10 cellular contexts compared by ENCODE assay signal in genomic region chr11:48085688-48086087, GRCh38.
A peak's percentile ranks its signal among the peaks of the same experiment; 100 is the strongest.
DNase-seq lines count a peak whose midpoint lies in the region; ATAC-seq and TF ChIP-seq lines count a peak whose summit lies in the region.
"Had no signal": no experiment of that assay in that cellular context is flagged by ENCODE, and none has a peak within 500 bp of the region (broad histone marks: within the 10 kb centered on the region; RNA-seq: fewer than 3 reads in every experiment).

No MANE protein-coding gene starts in this region.

- H3K36me3 ChIP-seq in GM23338 (ENCODE audit: insufficient read depth) (no peaks in the 10 kb centered on the region), Karpas-422 (ENCODE audit: insufficient read depth, low read length) (peaks cover 27% of the 10 kb centered on the region), transverse colon (no peaks in the 10 kb centered on the region), breast epithelium (no peaks in the 10 kb centered on the region)

- ATAC-seq in GM23338, result no peak
- no peak for ATAC-seq in effector memory CD8-positive, alpha-beta T cell (replicated peaks)
- no peak for ATAC-seq in stimulated activated memory B cell treated with anti-CD40 and anti-IgM and Interleukin-4, amounts not matched to agents 10 μg/mL and 1 μg/mL and 100 μg/mL, for 72 hours
- ATAC-seq in GM21515 (IDR thresholded peaks at IDR 0.05; ENCODE audit: unreplicated experiment), result no peak

- H3K4me2 ChIP-seq in GM23338 (no peak overlapping the region), Karpas-422 (ENCODE audit: low read depth, low read length, poor library complexity, severe bottlenecking) (no peak overlapping the region)

- H4K20me1 ChIP-seq in GM23338 (replicated peaks; ENCODE audit: insufficient read depth) (no peaks in the 10 kb centered on the region), Karpas-422 (ENCODE audit: insufficient read depth, low read depth, low read length) (no peaks in the 10 kb centered on the region)

- H3K9me3 ChIP-seq in Karpas-422 (ENCODE audit: low read length), result no peaks in the 10 kb centered on the region
- no peaks in the 10 kb centered on the region for H3K9me3 ChIP-seq in transverse colon
- H3K9me3 ChIP-seq in breast epithelium, result no peaks in the 10 kb centered on the region

- H3K27ac ChIP-seq in GM23338 (ENCODE audit: low read depth) (no peak overlapping the region), Karpas-422 (ENCODE audit: low read length) (peak overlapping the region; percentile 99), transverse colon (no peak overlapping the region), breast epithelium (no peak overlapping the region)

- TF ChIP-seq POLR2A in transverse colon (IDR thresholded peaks at IDR 0.05) (no peak), breast epithelium (IDR thresholded peaks at IDR 0.05) (no peak)

- 0 out of 2 replicates have a peak overlapping the region, but pooled peaks have one; percentile 4 for H3K27ac Mint-ChIP-seq in GM23338
- H3K27ac Mint-ChIP-seq in effector memory CD8-positive, alpha-beta T cell, result peak overlapping the region; percentile 35 to 69
- peak overlapping the region; percentile 67 for H3K27ac Mint-ChIP-seq in stimulated activated memory B cell treated with anti-CD40 and anti-IgM and Interleukin-4, amounts not matched to agents 10 μg/mL and 1 μg/mL and 100 μg/mL, for 72 hours

- no peak for TF ChIP-seq CTCF in GM23338 (conservative IDR thresholded peaks at IDR 0.05; ENCODE audit: low read depth in 2 of 2)
- no peak for TF ChIP-seq CTCF in transverse colon (IDR thresholded peaks at IDR 0.05)
- no peak for TF ChIP-seq CTCF in breast epithelium (IDR thresholded peaks at IDR 0.05)

- TF ChIP-seq EP300 in transverse colon (IDR thresholded peaks at IDR 0.05; ENCODE audit: low read depth), result no peak

- DNase-seq in GM23338 (ENCODE audit: low spot score), result no peak
- DNase-seq in Karpas-422, result no peak
- no peak for DNase-seq in effector memory CD8-positive, alpha-beta T cell
- no peak for DNase-seq in transverse colon
- DNase-seq in breast epithelium (ENCODE audit: low spot score in 2 of 2), result no peak
- DNase-seq: DMS53, GF-D8, H7 had no signal

- H3K79me2 ChIP-seq in GM23338 (replicated peaks; ENCODE audit: insufficient read depth) (peaks cover 10% of the 10 kb centered on the region), Karpas-422 (ENCODE audit: low read length) (peaks cover 96% of the 10 kb centered on the region)

- H3K4me3 ChIP-seq in GM23338 (no peak overlapping the region), Karpas-422 (ENCODE audit: low read length) (no peak overlapping the region), transverse colon (no peak overlapping the region), breast epithelium (no peak overlapping the region)

- 90% methylated on average over 4 of the region's 4 CpGs; no CpG with 5 or more reads in 1 of the 2 donors for WGBS in transverse colon (ENCODE audit: low coverage in 1 of 2), 2 donors

- H3K4me3 Mint-ChIP-seq in GM23338, result no peak overlapping the region
- H3K4me3 Mint-ChIP-seq in effector memory CD8-positive, alpha-beta T cell, result no peak overlapping the region
- H3K4me3 Mint-ChIP-seq in stimulated activated memory B cell treated with anti-CD40 and anti-IgM and Interleukin-4, amounts not matched to agents 10 μg/mL and 1 μg/mL and 100 μg/mL, for 72 hours, result no peak overlapping the region

- peaks cover 4% of the 10 kb centered on the region; the same call in 1 of the 3 replicates for H3K9me3 Mint-ChIP-seq in GM23338
- H3K9me3 Mint-ChIP-seq in effector memory CD8-positive, alpha-beta T cell, result no peaks in the 10 kb centered on the region
- H3K9me3 Mint-ChIP-seq in stimulated activated memory B cell treated with anti-CD40 and anti-IgM and Interleukin-4, amounts not matched to agents 10 μg/mL and 1 μg/mL and 100 μg/mL, for 72 hours, result no peaks in the 10 kb centered on the region

- peaks cover 6% of the 10 kb centered on the region; the same call in 2 of the 3 replicates for H3K36me3 Mint-ChIP-seq in GM23338 (ENCODE audit: low read depth)
- H3K36me3 Mint-ChIP-seq in effector memory CD8-positive, alpha-beta T cell (ENCODE audit: insufficient read depth), result peaks cover 4% of the 10 kb centered on the region
- peaks cover 10% of the 10 kb centered on the region for H3K36me3 Mint-ChIP-seq in stimulated activated memory B cell treated with anti-CD40 and anti-IgM and Interleukin-4, amounts not matched to agents 10 μg/mL and 1 μg/mL and 100 μg/mL, for 72 hours

- peak overlapping the region; percentile 12; the same call in 1 of the 2 replicates for H3K9ac ChIP-seq in Karpas-422 (ENCODE audit: low read length)

- H3F3A ChIP-seq in GM23338 (replicated peaks; ENCODE audit: low read depth), result no peaks in the 10 kb centered on the region

- H3K27me3 Mint-ChIP-seq in GM23338 (ENCODE audit: insufficient read depth, low read depth, poor library complexity), result peaks cover 5% of the 10 kb centered on the region
- H3K27me3 Mint-ChIP-seq in effector memory CD8-positive, alpha-beta T cell, result no peaks in the 10 kb centered on the region
- H3K27me3 Mint-ChIP-seq in stimulated activated memory B cell treated with anti-CD40 and anti-IgM and Interleukin-4, amounts not matched to agents 10 μg/mL and 1 μg/mL and 100 μg/mL, for 72 hours, result no peaks in the 10 kb centered on the region

- intact Hi-C loops in transverse colon (cut with DNase I; ENCODE audit: low total_unique reads) (no loop called here), breast epithelium (cut with DNase I; ENCODE audit: low total_unique reads) (no loop called here)

- in situ Hi-C loops in transverse colon (cut with MboI; ENCODE audit: low pct_ligation_motif_present in 1 of 4, low pct_unique_long_range_greater_than_20kb in 1 of 4, low sequenced_read_pairs in 3 of 4), result no loop called here

- H3K9me2 ChIP-seq in GM23338 (ENCODE audit: insufficient read depth) (no peaks in the 10 kb centered on the region), Karpas-422 (replicated peaks; ENCODE audit: insufficient read depth, low read length) (no peaks in the 10 kb centered on the region)

- H2AFZ ChIP-seq in GM23338 (no peak overlapping the region), Karpas-422 (ENCODE audit: low read length) (no peak overlapping the region)

- H3K4me1 Mint-ChIP-seq in GM23338, result peaks cover 21% of the 10 kb centered on the region
- peaks cover 29 to 50% of the 10 kb centered on the region in 2 donors for H3K4me1 Mint-ChIP-seq in effector memory CD8-positive, alpha-beta T cell (ENCODE audit: low read depth in 2 of 2)
- peaks cover 57% of the 10 kb centered on the region for H3K4me1 Mint-ChIP-seq in stimulated activated memory B cell treated with anti-CD40 and anti-IgM and Interleukin-4, amounts not matched to agents 10 μg/mL and 1 μg/mL and 100 μg/mL, for 72 hours

- H3K27me3 ChIP-seq in GM23338 (ENCODE audit: insufficient read depth) (no peaks in the 10 kb centered on the region), Karpas-422 (ENCODE audit: low read length) (no peaks in the 10 kb centered on the region), transverse colon (no peaks in the 10 kb centered on the region), breast epithelium (no peaks in the 10 kb centered on the region)

- H3K4me1 ChIP-seq in GM23338 (ENCODE audit: insufficient read depth) (peaks cover 16% of the 10 kb centered on the region), Karpas-422 (ENCODE audit: low read length) (peaks cover 72% of the 10 kb centered on the region), transverse colon (peaks cover 5 to 35% (median 13%) of the 10 kb centered on the region in 4 donors), breast epithelium (peaks cover 0 to 22% of the 10 kb centered on the region in 2 donors)

TF ChIP-seq in GM23338, 12 proteins besides CTCF, POLR2A, EP300 and RAD21 (continues in another document):
- no peak for TF ChIP-seq CREB1 (CRISPR knock-in tag; IDR thresholded peaks at IDR 0.05; ENCODE audit: low read depth)
- TF ChIP-seq EZH2 (IDR thresholded peaks at IDR 0.05; ENCODE audit: low read depth, unreplicated experiment), result no peak
- TF ChIP-seq ZNF114 (CRISPR knock-in tag; IDR thresholded peaks at IDR 0.05), result no peak
- TF ChIP-seq STAT1 (IDR thresholded peaks at IDR 0.05; ENCODE audit: unreplicated experiment), result no peak
- no peak for TF ChIP-seq REST (IDR thresholded peaks at IDR 0.05; ENCODE audit: unreplicated experiment)

Comparison
In these comparisons a context has a peak if more than half of its experiments do, and no peak if none do; other contexts are left out.
1. H3K27ac Mint-ChIP-seq: peak in every context shown above with its lines; median percentile 67 in stimulated activated memory B cell treated with anti-CD40 and anti-IgM and Interleukin-4, amounts not matched to agents 10 μg/mL and 1 μg/mL and 100 μg/mL, for 72 hours; 52 in effector memory CD8-positive, alpha-beta T cell; 4 in GM23338.